In genomic region chr19:18118420-18119242, GRCh38 we compare ENCODE assay signal across 1 cellular context.
TF ChIP-seq lines count a peak whose summit lies in the region.

No MANE protein-coding gene starts in this region.

TF ChIP-seq in HepG2, 621 proteins besides CTCF, POLR2A, EP300 and RAD21:
- TF ChIP-seq HMGXB4 (CRISPR knock-in tag; IDR thresholded peaks at IDR 0.05; ENCODE audit: borderline replicate concordance in 1 of 2, low read depth in 1 of 2) (0 out of 4 replicates have a peak, but pooled peaks of 1 of the 2 experiments have one; percentile 7), ZNF563 (CRISPR knock-in tag; IDR thresholded peaks at IDR 0.05) (0 out of 2 replicates have a peak, but pooled peaks have one; percentile 10), TRIM22 (IDR thresholded peaks at IDR 0.05) (no peak), ZNF510 (CRISPR knock-in tag; IDR thresholded peaks at IDR 0.05; ENCODE audit: low read depth) (no peak), ZNF687 (CRISPR knock-in tag; IDR thresholded peaks at IDR 0.05) (peak; percentile 13), ELF3 (CRISPR knock-in tag; IDR thresholded peaks at IDR 0.05) (0 out of 2 replicates have a peak, but pooled peaks have one; percentile 0), ZNF768 (CRISPR knock-in tag; IDR thresholded peaks at IDR 0.05) (peak; percentile 99), RCOR2 (CRISPR knock-in tag; IDR thresholded peaks at IDR 0.05) (peak; percentile 22; the same call in 1 of the 2 replicates), ZNF580 (CRISPR knock-in tag; IDR thresholded peaks at IDR 0.05; ENCODE audit: borderline replicate concordance, low read depth) (0 out of 2 replicates have a peak, but pooled peaks have one; percentile 13), ZFP36 (IDR thresholded peaks at IDR 0.05; ENCODE audit: borderline replicate concordance, low read depth, low read length, partially characterized antibody) (peak; percentile 42), ZNF331 (CRISPR knock-in tag; IDR thresholded peaks at IDR 0.05) (no peak), ZMYM3 (CRISPR knock-in tag; IDR thresholded peaks at IDR 0.05) (peak; percentile 88), TGIF2 (CRISPR knock-in tag; IDR thresholded peaks at IDR 0.05) (no peak), NFKB2 (CRISPR knock-in tag; IDR thresholded peaks at IDR 0.05; ENCODE audit: borderline replicate concordance) (no peak), GATA4 (IDR thresholded peaks at IDR 0.05; ENCODE audit: borderline replicate concordance, low read depth) (no peak)
